ENCODE assay signal across 27 cellular contexts in the genomic region with DNA sequence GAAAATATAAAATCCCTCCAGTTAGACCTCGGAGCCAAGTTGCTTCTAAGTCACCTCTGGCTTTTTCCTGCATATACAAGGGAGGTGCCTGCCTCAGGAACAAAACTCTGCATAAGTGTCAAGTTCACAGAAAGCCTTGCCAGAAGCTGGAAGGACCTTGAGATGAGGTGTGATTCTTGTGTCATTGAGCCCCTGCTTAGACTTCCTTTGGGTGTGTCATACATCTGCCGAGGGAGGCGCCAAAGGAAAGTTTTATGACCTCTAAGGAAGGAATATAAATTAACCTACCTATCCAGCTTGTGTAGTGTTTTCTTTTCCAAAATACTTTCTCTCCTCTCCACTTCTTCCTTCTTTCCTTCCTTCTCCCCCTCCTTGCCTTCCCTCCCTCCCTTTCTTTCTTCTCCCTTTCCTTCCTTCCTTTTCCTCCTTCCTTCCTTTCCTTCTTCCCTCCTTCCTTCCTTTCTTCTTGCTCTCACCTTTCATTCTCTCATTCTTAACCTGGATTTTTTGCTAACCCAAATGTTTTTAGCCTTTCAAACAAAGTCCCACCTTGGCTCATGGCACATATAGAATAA.
"Had no signal": no experiment of that assay in that cellular context is flagged by ENCODE, and none has a peak within 500 bp of the region (broad histone marks: within the 10 kb centered on the region; RNA-seq: fewer than 3 reads in every experiment).

No MANE protein-coding gene starts in this region.

- DNase-seq: activated CD4-positive, alpha-beta T cell treated with anti-CD3 and anti-CD28 coated beads for 36 hours; activated CD4-positive, CD25-positive, alpha-beta regulatory T cell; activated CD8-positive, alpha-beta memory T cell treated with anti-CD3 and anti-CD28 coated beads, Interleukin-2, amount 10 ng/mL, durations not matched to agents 7 days and 5 days; activated CD8-positive, alpha-beta T cell treated with anti-CD3 and anti-CD28 coated beads, Interleukin-2, amount 10 ng/mL, durations not matched to agents 7 days and 5 days; activated naive CD8-positive, alpha-beta T cell treated with anti-CD3 and anti-CD28 coated beads, Interleukin-2, amount 50 U/mL, for 24 hours; activated T-cell treated with anti-CD3 and anti-CD28 coated beads, Interleukin-2, amount 50 U/mL, for 48 hours; amygdala; caudate nucleus; cortex of kidney; heart right ventricle; kidney glomerular epithelial cell; left ventricle myocardium inferior; naive thymus-derived CD4-positive, alpha-beta T cell; ovary; right lobe of liver; stimulated activated CD4-positive, alpha-beta T cell treated with anti-CD3 and anti-CD28 coated beads, Interleukin-12 subunit alpha, Interleukin-12 subunit beta, amount 100 ng/mL, for 4 hours; stimulated activated CD4-positive, alpha-beta T cell treated with anti-CD3 and anti-CD28 coated beads, Interleukin-4, amount 100 ng/mL, for 1 hour; stimulated activated naive CD8-positive, alpha-beta T cell treated with anti-CD3 and anti-CD28 coated beads, Interleukin-15, Interleukin-2, amounts not matched to agents 100 U/mL and 50 U/mL, for 24 hours; testis; trophoblast cell; uterus had no signal

- H3K27ac ChIP-seq: heart right ventricle, left ventricle myocardium inferior, ovary, right lobe of liver, testis, uterus had no signal

- H3K4me3 Mint-ChIP-seq: activated CD4-positive, alpha-beta T cell treated with anti-CD3 and anti-CD28 coated beads for 36 hours; activated CD8-positive, alpha-beta memory T cell treated with anti-CD3 and anti-CD28 coated beads, Interleukin-2, amount 10 ng/mL, durations not matched to agents 7 days and 5 days; activated CD8-positive, alpha-beta T cell treated with anti-CD3 and anti-CD28 coated beads, Interleukin-2, amount 10 ng/mL, durations not matched to agents 7 days and 5 days; activated naive CD4-positive, alpha-beta T cell treated with anti-CD3 and anti-CD28 coated beads, Interleukin-2, amount 50 U/mL, for 24 hours; activated naive CD8-positive, alpha-beta T cell treated with anti-CD3 and anti-CD28 coated beads, Interleukin-2, amount 50 U/mL, for 24 hours; naive thymus-derived CD4-positive, alpha-beta T cell; T-helper 2 cell treated with Interferon-gamma antibody and Interleukin-4, amounts not matched to agents 5 μg/mL and 100 μg/mL, for 36 hours had no signal

- H3K4me3 ChIP-seq: heart right ventricle, left ventricle myocardium inferior, lung, ovary, right lobe of liver, testis, uterus had no signal

- H3K4me1 ChIP-seq: left ventricle myocardium inferior, right lobe of liver, testis, uterus had no signal

- H3K27me3 ChIP-seq: ovary, right lobe of liver, testis, uterus had no signal

- H3K36me3 ChIP-seq: heart right ventricle, left ventricle myocardium inferior, ovary, right lobe of liver, uterus had no signal

- FAIRE-seq: endothelial cell of umbilical vein had no signal

- H3K36me3 Mint-ChIP-seq: activated CD8-positive, alpha-beta memory T cell treated with anti-CD3 and anti-CD28 coated beads, Interleukin-2, amount 10 ng/mL, durations not matched to agents 7 days and 5 days; activated naive CD4-positive, alpha-beta T cell treated with anti-CD3 and anti-CD28 coated beads, Interleukin-2, amount 50 U/mL, for 24 hours had no signal

- H3K9me3 ChIP-seq: ovary, right lobe of liver, testis, uterus had no signal

- ATAC-seq: activated CD4-positive, alpha-beta T cell treated with anti-CD3 and anti-CD28 coated beads for 36 hours; activated CD8-positive, alpha-beta memory T cell treated with anti-CD3 and anti-CD28 coated beads, Interleukin-2, amount 10 ng/mL, durations not matched to agents 7 days and 5 days; activated CD8-positive, alpha-beta T cell treated with anti-CD3 and anti-CD28 coated beads, Interleukin-2, amount 10 ng/mL, durations not matched to agents 7 days and 5 days; activated naive CD8-positive, alpha-beta T cell treated with anti-CD3 and anti-CD28 coated beads, Interleukin-2, amount 50 U/mL, for 24 hours; heart right ventricle; naive thymus-derived CD4-positive, alpha-beta T cell; right lobe of liver; stimulated activated naive CD8-positive, alpha-beta T cell treated with anti-CD3 and anti-CD28 coated beads, Interleukin-15, Interleukin-2, amounts not matched to agents 100 U/mL and 50 U/mL, for 24 hours had no signal

- H3K9me3 Mint-ChIP-seq: activated naive CD4-positive, alpha-beta T cell treated with anti-CD3 and anti-CD28 coated beads, Interleukin-2, amount 50 U/mL, for 24 hours; activated naive CD8-positive, alpha-beta T cell treated with anti-CD3 and anti-CD28 coated beads, Interleukin-2, amount 50 U/mL, for 24 hours; activated T-helper 2 cell treated with anti-CD3 and anti-CD28 coated beads, Interferon-gamma antibody, Interleukin-2, Interleukin-4, amounts not matched to agents 10 μg/mL and 5 μg/mL and 100 μg/mL, durations not matched to agents 14 hours and 24 hours and 36 hours; naive thymus-derived CD4-positive, alpha-beta T cell; T-helper 2 cell treated with Interferon-gamma antibody and Interleukin-4, amounts not matched to agents 5 μg/mL and 100 μg/mL, for 36 hours had no signal

- H3K4me1 Mint-ChIP-seq: activated CD4-positive, alpha-beta T cell treated with anti-CD3 and anti-CD28 coated beads for 36 hours; activated CD8-positive, alpha-beta memory T cell treated with anti-CD3 and anti-CD28 coated beads, Interleukin-2, amount 10 ng/mL, durations not matched to agents 7 days and 5 days; activated naive CD4-positive, alpha-beta T cell treated with anti-CD3 and anti-CD28 coated beads, Interleukin-2, amount 50 U/mL, for 24 hours; activated naive CD8-positive, alpha-beta T cell treated with anti-CD3 and anti-CD28 coated beads, Interleukin-2, amount 50 U/mL, for 24 hours; naive thymus-derived CD4-positive, alpha-beta T cell had no signal

- H3K27ac Mint-ChIP-seq: activated CD4-positive, alpha-beta T cell treated with anti-CD3 and anti-CD28 coated beads for 36 hours; activated CD8-positive, alpha-beta memory T cell treated with anti-CD3 and anti-CD28 coated beads, Interleukin-2, amount 10 ng/mL, durations not matched to agents 7 days and 5 days; activated CD8-positive, alpha-beta T cell treated with anti-CD3 and anti-CD28 coated beads, Interleukin-2, amount 10 ng/mL, durations not matched to agents 7 days and 5 days; activated naive CD4-positive, alpha-beta T cell treated with anti-CD3 and anti-CD28 coated beads, Interleukin-2, amount 50 U/mL, for 24 hours; activated naive CD8-positive, alpha-beta T cell treated with anti-CD3 and anti-CD28 coated beads, Interleukin-2, amount 50 U/mL, for 24 hours; activated T-helper 2 cell treated with anti-CD3 and anti-CD28 coated beads, Interferon-gamma antibody, Interleukin-2, Interleukin-4, amounts not matched to agents 10 μg/mL and 5 μg/mL and 100 μg/mL, durations not matched to agents 14 hours and 24 hours and 36 hours; naive thymus-derived CD4-positive, alpha-beta T cell; progenitor cell of endocrine pancreas; T-helper 2 cell treated with Interferon-gamma antibody and Interleukin-4, amounts not matched to agents 5 μg/mL and 100 μg/mL, for 36 hours had no signal
